Comparison of ENCODE assay signal across 20 cellular contexts in genomic region chr6:37637562-37638413, GRCh38.
"Had no signal": no experiment of that assay in that cellular context is flagged by ENCODE, and none has a peak within 500 bp of the region (broad histone marks: within the 10 kb centered on the region; RNA-seq: fewer than 3 reads in every experiment).

No MANE protein-coding gene starts in this region.

- H3K4me1 Mint-ChIP-seq: activated naive CD8-positive, alpha-beta T cell treated with anti-CD3 and anti-CD28 coated beads, Interleukin-2, amount 50 U/mL, for 24 hours; brain; nephron progenitor cell had no signal

- H3K27me3 ChIP-seq: esophagus muscularis mucosa, thyroid gland, uterus had no signal

- H3K27ac Mint-ChIP-seq: activated CD4-positive, alpha-beta T cell treated with anti-CD3 and anti-CD28 coated beads, Interleukin-2, amount 10 ng/mL, durations not matched to agents 7 days and 5 days; activated CD8-positive, alpha-beta T cell treated with anti-CD3 and anti-CD28 coated beads, Interleukin-2, amount 10 ng/mL, durations not matched to agents 7 days and 5 days; activated naive CD4-positive, alpha-beta T cell treated with anti-CD3 and anti-CD28 coated beads, Interleukin-2, amount 10 ng/mL, durations not matched to agents 7 days and 5 days; activated naive CD8-positive, alpha-beta T cell treated with anti-CD3 and anti-CD28 coated beads, Interleukin-2, amount 50 U/mL, for 24 hours; nephron progenitor cell; T-helper 1 cell treated with Interleukin-12 subunit alpha and Interleukin-12 subunit beta and Interleukin-4 antibody, amounts not matched to agents 30 μg/mL and 1 μg/mL, for 36 hours had no signal

- H3K27ac ChIP-seq: coronary artery, esophagus muscularis mucosa, thyroid gland, uterus had no signal

- H3K4me3 ChIP-seq: coronary artery, esophagus muscularis mucosa, thyroid gland, uterus had no signal

- H3K27me3 Mint-ChIP-seq: activated naive CD8-positive, alpha-beta T cell treated with anti-CD3 and anti-CD28 coated beads, Interleukin-2, amount 50 U/mL, for 24 hours; activated T-cell treated with anti-CD3 and anti-CD28 coated beads, Interleukin-2, amount 50 U/mL, for 24 hours had no signal

- H3K4me1 ChIP-seq: esophagus muscularis mucosa, thyroid gland, uterus had no signal

- H3K9me3 Mint-ChIP-seq: activated naive CD4-positive, alpha-beta T cell treated with anti-CD3 and anti-CD28 coated beads, Interleukin-2, amount 10 ng/mL, durations not matched to agents 7 days and 5 days; activated naive CD8-positive, alpha-beta T cell treated with anti-CD3 and anti-CD28 coated beads, Interleukin-2, amount 50 U/mL, for 24 hours; activated T-cell treated with anti-CD3 and anti-CD28 coated beads, Interleukin-2, amount 50 U/mL, for 24 hours; brain; nephron progenitor cell; T-helper 1 cell treated with Interleukin-12 subunit alpha and Interleukin-12 subunit beta and Interleukin-4 antibody, amounts not matched to agents 30 μg/mL and 1 μg/mL, for 36 hours had no signal

- H3K4me3 Mint-ChIP-seq: activated CD4-positive, alpha-beta T cell treated with anti-CD3 and anti-CD28 coated beads, Interleukin-2, amount 10 ng/mL, durations not matched to agents 7 days and 5 days; activated CD8-positive, alpha-beta T cell treated with anti-CD3 and anti-CD28 coated beads, Interleukin-2, amount 10 ng/mL, durations not matched to agents 7 days and 5 days; activated naive CD4-positive, alpha-beta T cell treated with anti-CD3 and anti-CD28 coated beads, Interleukin-2, amount 10 ng/mL, durations not matched to agents 7 days and 5 days; activated naive CD8-positive, alpha-beta T cell treated with anti-CD3 and anti-CD28 coated beads, Interleukin-2, amount 50 U/mL, for 24 hours; activated T-cell treated with anti-CD3 and anti-CD28 coated beads, Interleukin-2, amount 50 U/mL, for 24 hours; brain; nephron progenitor cell; T-helper 1 cell treated with Interleukin-12 subunit alpha and Interleukin-12 subunit beta and Interleukin-4 antibody, amounts not matched to agents 30 μg/mL and 1 μg/mL, for 36 hours had no signal

- DNase-seq: activated CD4-positive, alpha-beta T cell treated with anti-CD3 and anti-CD28 coated beads, Interleukin-2, amount 10 ng/mL, durations not matched to agents 7 days and 5 days; activated CD8-positive, alpha-beta T cell treated with anti-CD3 and anti-CD28 coated beads, Interleukin-2, amount 10 ng/mL, durations not matched to agents 7 days and 5 days; activated naive CD4-positive, alpha-beta T cell treated with anti-CD3 and anti-CD28 coated beads, Interleukin-2, amount 10 ng/mL, durations not matched to agents 7 days and 5 days; activated naive CD8-positive, alpha-beta T cell treated with anti-CD3 and anti-CD28 coated beads, Interleukin-2, amount 50 U/mL, for 24 hours; activated T-cell treated with anti-CD3 and anti-CD28 coated beads, Interleukin-2, amount 50 U/mL, for 24 hours; anterior cingulate cortex; central memory CD4-positive, alpha-beta T cell; nephron progenitor cell; occipital lobe; stimulated activated CD4-positive, alpha-beta T cell treated with anti-CD3 and anti-CD28 coated beads, Interleukin-12 subunit alpha, Interleukin-12 subunit beta, amount 100 ng/mL, for 4 hours; stimulated activated CD4-positive, alpha-beta T cell treated with anti-CD3 and anti-CD28 coated beads, Interleukin-1b, Interleukin-23, amount 100 ng/mL, for 48 hours; stimulated activated CD8-positive, alpha-beta memory T cell treated with anti-CD3 and anti-CD28 coated beads, Interleukin-4, amount 100 ng/mL, for 48 hours; stimulated activated naive CD4-positive, alpha-beta T cell; thyroid gland; uterus had no signal

- ATAC-seq: activated CD4-positive, CD25-positive, alpha-beta regulatory T cell treated with anti-CD3 and anti-CD28 coated beads, Interleukin-2, amount 50 U/mL, for 24 hours; activated CD8-positive, alpha-beta T cell treated with anti-CD3 and anti-CD28 coated beads, Interleukin-2, amount 10 ng/mL, durations not matched to agents 7 days and 5 days; activated naive CD8-positive, alpha-beta T cell treated with anti-CD3 and anti-CD28 coated beads, Interleukin-2, amount 50 U/mL, for 24 hours had no signal

- H3K9me3 ChIP-seq: esophagus muscularis mucosa, thyroid gland, uterus had no signal

- H3K36me3 ChIP-seq: esophagus muscularis mucosa, thyroid gland, uterus had no signal
